10 cellular contexts compared by ENCODE assay signal in the genomic region with DNA sequence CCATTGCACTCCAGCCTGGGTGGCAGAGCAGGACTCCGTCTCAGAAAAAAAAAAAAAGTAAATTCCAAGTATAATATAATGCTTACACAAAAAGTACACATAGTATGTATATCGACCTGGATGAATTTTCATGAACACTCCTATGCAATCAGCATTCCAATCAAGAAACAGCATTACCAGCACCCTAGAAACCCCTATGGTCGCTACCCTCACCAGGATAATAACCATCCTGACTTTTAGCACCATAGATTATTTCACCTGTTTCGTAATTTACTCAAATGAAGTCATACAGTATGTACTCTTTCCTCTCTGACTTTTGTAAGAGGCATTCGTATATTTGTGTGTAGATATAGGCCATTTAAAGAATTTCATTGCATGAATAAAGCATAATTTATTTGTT. TPM values are rescaled to one million over a fixed set of nuclear protein-coding genes. Genes with fewer than 3 reads are reported as not detected.
"Had no signal": no experiment of that assay in that cellular context is flagged by ENCODE, and none has a peak within 500 bp of the region (broad histone marks: within the 10 kb centered on the region; RNA-seq: fewer than 3 reads in every experiment).

No MANE protein-coding gene starts in this region.

- H3K4me1 Mint-ChIP-seq: IgD-negative memory B cell had no signal

- H3K36me3 Mint-ChIP-seq: IgD-negative memory B cell had no signal

- H3K9ac ChIP-seq: KMS-11 had no signal

- FAIRE-seq: HepG2, HTR-8/SVneo had no signal

- H3K9me3 Mint-ChIP-seq: IgD-negative memory B cell had no signal

- H3K27ac Mint-ChIP-seq: IgD-negative memory B cell had no signal

- H3K27ac ChIP-seq: HL-60, KMS-11 had no signal

- DNase-seq: IMR-90, KBM-7, KG1 had no signal

- H3K4me2 ChIP-seq: KMS-11 had no signal

- ATAC-seq: HepG2 had no signal

- H3K4me3 Mint-ChIP-seq: IgD-negative memory B cell had no signal

RNA-seq across cellular contexts. Expression of gene PCDH8, which starts 47.6 kb away (rescaled TPM):
- total RNA-seq: HepG2, HT-29, HT1080, IMR-90 had no signal
- polyA plus RNA-seq: HepG2, IgD-negative memory B cell, IMR-90 had no signal
